Comparison of ENCODE assay signal across 8 cellular contexts in genomic region chr17:74325376-74325742, GRCh38. TPM values are rescaled to one million over a fixed set of nuclear protein-coding genes. Genes with fewer than 3 reads are reported as not detected.
DNase-seq lines count a peak whose midpoint lies in the region; ATAC-seq and TF ChIP-seq lines count a peak whose summit lies in the region.

No MANE protein-coding gene starts in this region.

- peaks cover 49% of the 10 kb centered on the region for H3K27me3 Mint-ChIP-seq in WTC11 (ENCODE audit: low read depth)

- DNase-seq in WTC11 (ENCODE audit: low spot score) (no peak), retina (peak; percentile 69), MV-4-11 (lab: John Stamatoyannopoulos, UW) (no peak), SKM-1 treated with dmso at 0.1 percent for 144 hours (lab: John Stamatoyannopoulos, UW; ENCODE audit: unreplicated experiment) (no peak)

- H3K4me1 Mint-ChIP-seq in WTC11 = peaks cover 18% of the 10 kb centered on the region

- no peaks in the 10 kb centered on the region for H3K36me3 ChIP-seq in ES-I3 (ENCODE audit: insufficient read depth, low read length)

- peaks cover 10% of the 10 kb centered on the region; the same call in 1 of the 2 replicates for H3K4me1 ChIP-seq in ES-I3 (ENCODE audit: insufficient read depth, low read length)

- POLR2A ChIA-PET in WTC11 (lab: Charles Lee) = no interaction called here

- ATAC-seq in WTC11 = peak; percentile 6
- ATAC-seq in HG03378 (IDR thresholded peaks at IDR 0.05; ENCODE audit: unreplicated experiment) = no peak
- ATAC-seq in HG02852 (IDR thresholded peaks at IDR 0.05; ENCODE audit: unreplicated experiment) = no peak

- no peaks in the 10 kb centered on the region for H3K9me3 Mint-ChIP-seq in WTC11

- no peak overlapping the region for H3K27ac Mint-ChIP-seq in WTC11

- no peaks in the 10 kb centered on the region for H3K36me3 Mint-ChIP-seq in WTC11

- peak overlapping the region; percentile 63 for H3K4me3 Mint-ChIP-seq in WTC11

- CTCF ChIA-PET in WTC11 (lab: Charles Lee) = interaction anchor here (1.0 kb wide), 1 partner anchor 43 kb away, joined by 3 read pairs; no protein-coding TSS in a partner anchor

- TF ChIP-seq CTCF in WTC11 (IDR thresholded peaks at IDR 0.05) = no peak

- H3K9ac ChIP-seq in ES-I3 (ENCODE audit: low read depth, low read length) = peak overlapping the region; percentile 66; the same call in 1 of the 2 replicates

- H3K9me3 ChIP-seq in ES-I3 (ENCODE audit: control insufficient read depth, insufficient read depth, low read length) (no peaks in the 10 kb centered on the region), iPS-18c (ENCODE audit: control insufficient read depth, insufficient read depth, low read length) (peaks cover 2% of the 10 kb centered on the region)

- H3K4me3 ChIP-seq in iPS-18c (ENCODE audit: insufficient read depth, low read depth, low read length) = peak overlapping the region; percentile 51

TF ChIP-seq in WTC11, 78 proteins besides CTCF, POLR2A, EP300 and RAD21:
- TF ChIP-seq AR (CRISPR knock-in tag; IDR thresholded peaks at IDR 0.05) (no peak), JAZF1 (CRISPR knock-in tag; IDR thresholded peaks at IDR 0.05) (no peak), ETV6 (CRISPR knock-in tag; IDR thresholded peaks at IDR 0.05) (no peak), HMGXB4 (CRISPR knock-in tag; IDR thresholded peaks at IDR 0.05) (no peak), ZMAT4 (CRISPR knock-in tag; IDR thresholded peaks at IDR 0.05) (no peak), ZNF416 (CRISPR knock-in tag; IDR thresholded peaks at IDR 0.05) (no peak), FOXP1 (CRISPR knock-in tag; IDR thresholded peaks at IDR 0.05; ENCODE audit: borderline replicate concordance) (no peak), ZNF121 (CRISPR knock-in tag; IDR thresholded peaks at IDR 0.05) (no peak), FOXK1 (CRISPR knock-in tag; IDR thresholded peaks at IDR 0.05) (no peak), SOX15 (CRISPR knock-in tag; IDR thresholded peaks at IDR 0.05) (no peak), STAT6 (CRISPR knock-in tag; conservative IDR thresholded peaks at IDR 0.05; ENCODE audit: low read depth) (no peak), ZNF671 (CRISPR knock-in tag; IDR thresholded peaks at IDR 0.05) (no peak), ZBTB43 (CRISPR knock-in tag; IDR thresholded peaks at IDR 0.05) (no peak), TP53 (CRISPR knock-in tag; IDR thresholded peaks at IDR 0.05) (no peak)

RNA-seq across cellular contexts. Expression of gene KIF19, which starts 0.7 kb away (rescaled TPM):
- total RNA-seq in WTC11 (2021) = 0.44 to 0.80 TPM (median 0.60 TPM) in 3 replicates

RNA-seq across cellular contexts. Expression of gene BTBD17, which starts 36.3 kb away (rescaled TPM):
- total RNA-seq in WTC11 (2021) = 0.94 to 2.1 TPM (median 2.0 TPM) in 3 replicates

RNA-seq across cellular contexts. Expression of gene GPR142, which starts 41.9 kb away (rescaled TPM):
- total RNA-seq in WTC11 (2021) = 0.25 to 0.73 TPM in 2 of 3 replicates, not detected in the other

RNA-seq across cellular contexts. Expression of gene DNAI2, which starts 51.3 kb away (rescaled TPM):
- 0.21 to 0.26 TPM (median 0.23 TPM) in 3 replicates for total RNA-seq in WTC11 (2021)
